11 cellular contexts compared by ENCODE assay signal in the genomic region with DNA sequence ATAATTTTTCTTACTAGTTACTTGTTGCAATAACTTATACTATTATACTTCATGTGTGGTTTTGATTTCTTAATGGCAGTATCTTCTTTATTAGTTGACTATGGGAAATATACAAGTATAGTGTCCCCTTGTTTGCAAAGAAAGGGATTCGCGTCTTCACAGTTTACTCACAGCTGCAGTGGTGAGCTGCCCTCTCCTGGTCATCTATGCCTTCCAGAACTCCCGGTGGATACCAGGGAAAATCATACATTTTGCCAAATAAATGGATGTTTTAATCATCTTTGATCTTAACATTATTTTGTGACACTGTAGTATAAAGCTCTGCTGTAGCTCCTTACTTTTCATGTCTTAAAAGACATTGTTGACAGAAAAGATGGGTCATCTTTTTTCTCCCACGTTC.
DNase-seq lines count a peak whose midpoint lies in the region; ATAC-seq and TF ChIP-seq lines count a peak whose summit lies in the region.
"Had no signal": no experiment of that assay in that cellular context is flagged by ENCODE, and none has a peak within 500 bp of the region (broad histone marks: within the 10 kb centered on the region; RNA-seq: fewer than 3 reads in every experiment).

No MANE protein-coding gene starts in this region.

- DNase-seq in NCI-H1417 (lab: John Stamatoyannopoulos, UW) (peak in 2 of 3 experiments; percentile 5 to 35), NCI-H1417 treated with DMSO at 0.1 percent for 48 hours (lab: John Stamatoyannopoulos, UW) (no peak), OCI-M1 (lab: John Stamatoyannopoulos, UW) (peak; percentile 50), fibroblast of mammary gland (ENCODE audit: low read depth) (peak; percentile 41), renal cortical epithelial cell (ENCODE audit: low read depth) (peak; percentile 13), occipital lobe (lab: John Stamatoyannopoulos, UW) (no peak)
- DNase-seq: CD4-positive, CD25-positive, alpha-beta regulatory T cell; pancreas had no signal

- no peak for ATAC-seq in HG02973 (IDR thresholded peaks at IDR 0.05; ENCODE audit: unreplicated experiment)
- no peak for ATAC-seq in HG02981 (IDR thresholded peaks at IDR 0.05; ENCODE audit: unreplicated experiment)

- peak; percentile 52 for TF ChIP-seq CTCF in fibroblast of mammary gland (conservative IDR thresholded peaks at IDR 0.05; ENCODE audit: control insufficient read depth, insufficient read depth, low read depth, low read length)

- H3K4me3 ChIP-seq in fibroblast of mammary gland (ENCODE audit: control insufficient read depth, low read depth, low read length), result no peak overlapping the region
- H3K4me3 ChIP-seq: pancreas, vagina had no signal

Comparison
In these comparisons a context has a peak if more than half of its experiments do, and no peak if none do; other contexts are left out.
1. DNase-seq: peak in NCI-H1417 (2 of 3), OCI-M1 (single experiment), fibroblast of mammary gland (single experiment) and renal cortical epithelial cell (single experiment); none in NCI-H1417 treated with DMSO at 0.1 percent for 48 hours (single experiment) and occipital lobe (single experiment).